Comparison of ENCODE assay signal across 15 cellular contexts in the genomic region with DNA sequence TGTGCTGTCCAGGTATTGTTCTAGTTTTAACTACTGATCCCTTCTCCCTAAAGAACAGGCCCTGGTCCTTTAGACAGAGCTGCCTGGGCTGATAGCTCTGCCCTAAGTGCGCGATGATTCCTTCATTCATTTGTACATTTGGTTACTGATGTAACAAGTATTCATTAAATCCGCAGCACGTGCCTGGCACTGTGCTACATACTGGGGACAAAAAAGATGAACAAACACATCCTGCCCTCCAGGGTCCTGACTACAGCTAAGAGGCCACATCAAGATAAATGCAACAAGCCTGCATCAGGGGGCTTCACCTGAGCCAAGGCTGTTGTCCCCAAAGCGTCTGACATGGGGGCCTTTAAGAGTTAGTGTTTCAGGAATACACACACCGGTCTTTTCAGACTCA.
"Had no signal": no experiment of that assay in that cellular context is flagged by ENCODE, and none has a peak within 500 bp of the region (broad histone marks: within the 10 kb centered on the region; RNA-seq: fewer than 3 reads in every experiment).

No MANE protein-coding gene starts in this region.

- H3K27ac ChIP-seq: foreskin keratinocyte, ovary, prostate gland, suprapubic skin, thyroid gland, uterus had no signal

- DNase-seq: foreskin keratinocyte; stimulated activated CD4-positive, alpha-beta T cell treated with anti-CD3 and anti-CD28 coated beads, Interleukin-4, amount 100 ng/mL, for 1 hour; stimulated activated naive CD8-positive, alpha-beta T cell treated with anti-CD3 and anti-CD28 coated beads, Interleukin-15, Interleukin-2, amounts not matched to agents 100 U/mL and 50 U/mL, for 24 hours; thyroid gland; uterus had no signal

- H3K9me3 ChIP-seq: ovary, prostate gland, suprapubic skin, thyroid gland, uterus had no signal

- H3K27me3 ChIP-seq: ovary, suprapubic skin, thyroid gland, uterus had no signal

- H3K4me3 ChIP-seq: ovary, prostate gland, suprapubic skin, thyroid gland, uterus had no signal

- H3K4me3 Mint-ChIP-seq: dendritic cell treated with granulocyte-macrophage colony-stimulating factor and Interleukin-4, amounts not matched to agents 40 ng/mL and 50 ng/mL, for 4 days; effector memory CD8-positive, alpha-beta T cell; naive thymus-derived CD4-positive, alpha-beta T cell; neural crest cell; stimulated activated effector memory CD8-positive, alpha-beta T cell treated with anti-CD3 and anti-CD28 coated beads, Interleukin-12 subunit alpha, Interleukin-12 subunit beta, amount 100 ng/mL, for 72 hours; type B pancreatic cell had no signal

- H3K4me1 ChIP-seq: foreskin keratinocyte, prostate gland, suprapubic skin, thyroid gland, uterus had no signal

- FAIRE-seq: colon had no signal

- H3K27me3 Mint-ChIP-seq: type B pancreatic cell had no signal

- H3K9me3 Mint-ChIP-seq: dendritic cell treated with granulocyte-macrophage colony-stimulating factor and Interleukin-4, amounts not matched to agents 40 ng/mL and 50 ng/mL, for 4 days; effector memory CD8-positive, alpha-beta T cell; naive thymus-derived CD4-positive, alpha-beta T cell; neural crest cell; stimulated activated effector memory CD8-positive, alpha-beta T cell treated with anti-CD3 and anti-CD28 coated beads, Interleukin-12 subunit alpha, Interleukin-12 subunit beta, amount 100 ng/mL, for 72 hours; type B pancreatic cell had no signal

- H3K4me1 Mint-ChIP-seq: neural crest cell had no signal

- H3K36me3 ChIP-seq: ovary, prostate gland, suprapubic skin, thyroid gland, uterus had no signal

- H3K27ac Mint-ChIP-seq: dendritic cell treated with granulocyte-macrophage colony-stimulating factor and Interleukin-4, amounts not matched to agents 40 ng/mL and 50 ng/mL, for 4 days; effector memory CD8-positive, alpha-beta T cell; naive thymus-derived CD4-positive, alpha-beta T cell; stimulated activated effector memory CD8-positive, alpha-beta T cell treated with anti-CD3 and anti-CD28 coated beads, Interleukin-12 subunit alpha, Interleukin-12 subunit beta, amount 100 ng/mL, for 72 hours; type B pancreatic cell had no signal

- H3K36me3 Mint-ChIP-seq: naive thymus-derived CD4-positive, alpha-beta T cell; stimulated activated effector memory CD8-positive, alpha-beta T cell treated with anti-CD3 and anti-CD28 coated beads, Interleukin-12 subunit alpha, Interleukin-12 subunit beta, amount 100 ng/mL, for 72 hours; type B pancreatic cell had no signal
